11 cellular contexts compared by ENCODE assay signal in genomic region chr10:122143238-122143841, GRCh38.
DNase-seq lines count a peak whose midpoint lies in the region; ATAC-seq and TF ChIP-seq lines count a peak whose summit lies in the region.
"Had no signal": no experiment of that assay in that cellular context is flagged by ENCODE, and none has a peak within 500 bp of the region (broad histone marks: within the 10 kb centered on the region; RNA-seq: fewer than 3 reads in every experiment).

No MANE protein-coding gene starts in this region.

- no peak overlapping the region for H3K4me3 Mint-ChIP-seq in GM23338
- no peak overlapping the region for H3K4me3 Mint-ChIP-seq in activated naive CD8-positive, alpha-beta T cell treated with anti-CD3 and anti-CD28 coated beads, Interleukin-2, amount 50 U/mL, for 24 hours

- no peak for TF ChIP-seq CTCF in GM23338 (conservative IDR thresholded peaks at IDR 0.05; ENCODE audit: low read depth in 2 of 2)

- H4K20me1 ChIP-seq in GM23338 (replicated peaks; ENCODE audit: insufficient read depth), result no peaks in the 10 kb centered on the region

- peaks cover 12% of the 10 kb centered on the region for H3K9me3 Mint-ChIP-seq in GM23338
- peaks cover 5% of the 10 kb centered on the region for H3K9me3 Mint-ChIP-seq in activated naive CD8-positive, alpha-beta T cell treated with anti-CD3 and anti-CD28 coated beads, Interleukin-2, amount 50 U/mL, for 24 hours

- peak; percentile 51 for ATAC-seq in GM23338
- ATAC-seq in GM18858 (IDR thresholded peaks at IDR 0.05; ENCODE audit: unreplicated experiment), result no peak
- no peak for ATAC-seq in activated naive CD8-positive, alpha-beta T cell treated with anti-CD3 and anti-CD28 coated beads, Interleukin-2, amount 50 U/mL, for 24 hours

- H3K4me1 Mint-ChIP-seq in GM23338, result peaks cover 16% of the 10 kb centered on the region
- no peaks in the 10 kb centered on the region for H3K4me1 Mint-ChIP-seq in activated naive CD8-positive, alpha-beta T cell treated with anti-CD3 and anti-CD28 coated beads, Interleukin-2, amount 50 U/mL, for 24 hours

- no peaks in the 10 kb centered on the region for H3K9me2 ChIP-seq in GM23338 (ENCODE audit: insufficient read depth)

- 0 out of 2 replicates have a peak overlapping the region, but pooled peaks have one; percentile 59 for H3K27ac ChIP-seq in GM23338 (ENCODE audit: low read depth)

- H3F3A ChIP-seq in GM23338 (replicated peaks; ENCODE audit: low read depth), result no peaks in the 10 kb centered on the region

- no peak overlapping the region for H3K27ac Mint-ChIP-seq in GM23338
- no peak overlapping the region for H3K27ac Mint-ChIP-seq in activated naive CD8-positive, alpha-beta T cell treated with anti-CD3 and anti-CD28 coated beads, Interleukin-2, amount 50 U/mL, for 24 hours
- H3K27ac Mint-ChIP-seq: IgD-negative memory B cell had no signal

- peaks cover 4% of the 10 kb centered on the region for H3K27me3 Mint-ChIP-seq in GM23338 (ENCODE audit: insufficient read depth, low read depth, poor library complexity)
- H3K27me3 Mint-ChIP-seq in activated naive CD8-positive, alpha-beta T cell treated with anti-CD3 and anti-CD28 coated beads, Interleukin-2, amount 50 U/mL, for 24 hours, result peaks cover 4% of the 10 kb centered on the region

- H3K4me1 ChIP-seq in GM23338 (ENCODE audit: insufficient read depth), result no peaks in the 10 kb centered on the region; the same call in 1 of the 2 replicates

- intact Hi-C loops in posterior cingulate gyrus (cut with DNase I), result no loop called here

- H3K4me3 ChIP-seq in GM23338, result no peak overlapping the region

- H3K36me3 Mint-ChIP-seq in GM23338 (ENCODE audit: low read depth), result peaks cover 44% of the 10 kb centered on the region
- no peaks in the 10 kb centered on the region for H3K36me3 Mint-ChIP-seq in activated naive CD8-positive, alpha-beta T cell treated with anti-CD3 and anti-CD28 coated beads, Interleukin-2, amount 50 U/mL, for 24 hours (ENCODE audit: low read depth)
- H3K36me3 Mint-ChIP-seq: IgD-negative memory B cell had no signal

- H3K36me3 ChIP-seq in GM23338 (ENCODE audit: insufficient read depth), result 0 out of 2 replicates have a peak, but pooled peaks cover 5% of the 10 kb centered on the region

- DNase-seq in GM23338 (ENCODE audit: low spot score) (peak; percentile 34), NCI-H524 (lab: John Stamatoyannopoulos, UW) (peak; percentile 32 to 77), globus pallidus (ENCODE audit: low spot score) (peak; percentile 85), posterior cingulate gyrus (peak in 7 of 10 donors; percentile 43 to 92 (median 66)), amniotic stem cell (lab: John Stamatoyannopoulos, UW) (no peak), A172 (ENCODE audit: low spot score) (no peak)
- no peak for DNase-seq in activated naive CD8-positive, alpha-beta T cell treated with anti-CD3 and anti-CD28 coated beads, Interleukin-2, amount 50 U/mL, for 24 hours
- DNase-seq: kidney glomerular epithelial cell, NCI-H510A had no signal

- H3K79me2 ChIP-seq in GM23338 (replicated peaks; ENCODE audit: insufficient read depth), result peaks cover 3% of the 10 kb centered on the region; the same call in 1 of the 2 replicates

- H3K4me2 ChIP-seq in GM23338, result no peak overlapping the region

- no peak overlapping the region for H2AFZ ChIP-seq in GM23338

- no peaks in the 10 kb centered on the region for H3K27me3 ChIP-seq in GM23338 (ENCODE audit: insufficient read depth)

TF ChIP-seq in GM23338, 12 proteins besides CTCF, POLR2A, EP300 and RAD21 (continues in another document):
- TF ChIP-seq ZNF114 (CRISPR knock-in tag; IDR thresholded peaks at IDR 0.05), result no peak
- no peak for TF ChIP-seq EZH2phosphoT487 (IDR thresholded peaks at IDR 0.05; ENCODE audit: unreplicated experiment)
- no peak for TF ChIP-seq ETS1 (IDR thresholded peaks at IDR 0.05)
- TF ChIP-seq POLR2AphosphoS5 (IDR thresholded peaks at IDR 0.05; ENCODE audit: low read depth), result no peak
- no peak for TF ChIP-seq JUNB (IDR thresholded peaks at IDR 0.05; ENCODE audit: unreplicated experiment)
- no peak for TF ChIP-seq ZNF462 (CRISPR knock-in tag; IDR thresholded peaks at IDR 0.05)
- no peak for TF ChIP-seq CREB1 (CRISPR knock-in tag; IDR thresholded peaks at IDR 0.05; ENCODE audit: low read depth)
- TF ChIP-seq EZH2 (IDR thresholded peaks at IDR 0.05; ENCODE audit: low read depth, unreplicated experiment), result no peak
- TF ChIP-seq STAT1 (IDR thresholded peaks at IDR 0.05; ENCODE audit: unreplicated experiment), result no peak
- TF ChIP-seq ZNF331 (CRISPR knock-in tag; IDR thresholded peaks at IDR 0.05; ENCODE audit: low read depth), result no peak
- no peak for TF ChIP-seq NANOG (IDR thresholded peaks at IDR 0.05; ENCODE audit: borderline replicate concordance)

Comparison
In these comparisons a context has a peak if more than half of its experiments do, and no peak if none do; other contexts are left out.
1. DNase-seq: peak in GM23338 (single experiment), NCI-H524 (2 of 2), globus pallidus (single experiment) and posterior cingulate gyrus (7 of 10); none in amniotic stem cell (single experiment), A172 (single experiment) and activated naive CD8-positive, alpha-beta T cell treated with anti-CD3 and anti-CD28 coated beads, Interleukin-2, amount 50 U/mL, for 24 hours (single experiment).